Comparison of ENCODE assay signal across 17 cellular contexts in genomic region chr16:89386786-89387185, GRCh38.
DNase-seq lines count a peak whose midpoint lies in the region; ATAC-seq lines count a peak whose summit lies in the region.
"Had no signal": no experiment of that assay in that cellular context is flagged by ENCODE, and none has a peak within 500 bp of the region (broad histone marks: within the 10 kb centered on the region; RNA-seq: fewer than 3 reads in every experiment).

No MANE protein-coding gene starts in this region.

- peaks cover 85% of the 10 kb centered on the region for H3K4me1 Mint-ChIP-seq in stimulated activated naive CD8-positive, alpha-beta T cell treated with anti-CD3 and anti-CD28 coated beads, Interleukin-15, Interleukin-2, amounts not matched to agents 100 ng/mL and 50 ng/mL, for 24 hours (ENCODE audit: low read depth)
- H3K4me1 Mint-ChIP-seq in activated naive CD8-positive, alpha-beta T cell (ENCODE audit: low read depth), result peaks cover 75% of the 10 kb centered on the region
- H3K4me1 Mint-ChIP-seq in memory B cell, result peaks cover 41% of the 10 kb centered on the region

- H3K4me3 Mint-ChIP-seq in stimulated activated naive CD8-positive, alpha-beta T cell treated with anti-CD3 and anti-CD28 coated beads, Interleukin-15, Interleukin-2, amounts not matched to agents 100 ng/mL and 50 ng/mL, for 24 hours, result peak overlapping the region; percentile 20
- peak overlapping the region; percentile 52 for H3K4me3 Mint-ChIP-seq in activated naive CD8-positive, alpha-beta T cell
- H3K4me3 Mint-ChIP-seq in memory B cell, result peak overlapping the region; percentile 64

- no peak for ATAC-seq in stimulated activated naive CD8-positive, alpha-beta T cell treated with anti-CD3 and anti-CD28 coated beads, Interleukin-15, Interleukin-2, amounts not matched to agents 100 U/mL and 50 U/mL, for 24 hours
- ATAC-seq in memory B cell (ENCODE audit: low read depth) (no peak), GM18520 (IDR thresholded peaks at IDR 0.05; ENCODE audit: unreplicated experiment) (no peak)
- ATAC-seq: activated CD4-positive, CD25-positive, alpha-beta regulatory T cell treated with anti-CD3 and anti-CD28 coated beads, Interleukin-2, amount 50 U/mL, for 24 hours; gastrocnemius medialis; left lobe of liver had no signal

- H3K36me3 Mint-ChIP-seq in stimulated activated naive CD8-positive, alpha-beta T cell treated with anti-CD3 and anti-CD28 coated beads, Interleukin-15, Interleukin-2, amounts not matched to agents 100 ng/mL and 50 ng/mL, for 24 hours (ENCODE audit: low read depth), result peaks cover 37% of the 10 kb centered on the region
- peaks cover 5% of the 10 kb centered on the region for H3K36me3 Mint-ChIP-seq in activated naive CD8-positive, alpha-beta T cell
- H3K36me3 Mint-ChIP-seq in memory B cell, result peaks cover 11% of the 10 kb centered on the region

- H3K9me3 Mint-ChIP-seq in stimulated activated naive CD8-positive, alpha-beta T cell treated with anti-CD3 and anti-CD28 coated beads, Interleukin-15, Interleukin-2, amounts not matched to agents 100 ng/mL and 50 ng/mL, for 24 hours, result peaks cover 3% of the 10 kb centered on the region
- H3K9me3 Mint-ChIP-seq in activated naive CD8-positive, alpha-beta T cell (ENCODE audit: low read depth), result no peaks in the 10 kb centered on the region
- H3K9me3 Mint-ChIP-seq in memory B cell, result peaks cover 1% of the 10 kb centered on the region

- peak overlapping the region; percentile 76 for H3K27ac Mint-ChIP-seq in stimulated activated naive CD8-positive, alpha-beta T cell treated with anti-CD3 and anti-CD28 coated beads, Interleukin-15, Interleukin-2, amounts not matched to agents 100 ng/mL and 50 ng/mL, for 24 hours
- H3K27ac Mint-ChIP-seq in activated naive CD8-positive, alpha-beta T cell, result peak overlapping the region; percentile 79
- no peak overlapping the region for H3K27ac Mint-ChIP-seq in memory B cell

- DNase-seq in stimulated activated naive CD8-positive, alpha-beta T cell treated with anti-CD3 and anti-CD28 coated beads, Interleukin-15, Interleukin-2, amounts not matched to agents 100 U/mL and 50 U/mL, for 24 hours, result no peak
- no peak for DNase-seq in memory B cell (ENCODE audit: low spot score in 2 of 2)
- DNase-seq in SW 1271 (lab: John Stamatoyannopoulos, UW), result no peak
- no peak for DNase-seq in SIG-M5 (lab: John Stamatoyannopoulos, UW)
- DNase-seq in D341Med (ENCODE audit: low spot score), result no peak
- DNase-seq: cortex of kidney; gastrocnemius medialis; H7; KG1; NCI-H1048; NCI-H526; stimulated activated CD4-positive, alpha-beta T cell treated with anti-CD3 and anti-CD28 coated beads, Interleukin-4, amount 100 ng/mL, for 1 hour had no signal

- H3K27me3 Mint-ChIP-seq in stimulated activated naive CD8-positive, alpha-beta T cell treated with anti-CD3 and anti-CD28 coated beads, Interleukin-15, Interleukin-2, amounts not matched to agents 100 ng/mL and 50 ng/mL, for 24 hours, result no peaks in the 10 kb centered on the region
- H3K27me3 Mint-ChIP-seq in activated naive CD8-positive, alpha-beta T cell, result no peaks in the 10 kb centered on the region
- no peaks in the 10 kb centered on the region for H3K27me3 Mint-ChIP-seq in memory B cell
